8 cellular contexts compared by ENCODE assay signal in genomic region chr7:105691029-105691691, GRCh38.
DNase-seq lines count a peak whose midpoint lies in the region; ATAC-seq and TF ChIP-seq lines count a peak whose summit lies in the region.

No MANE protein-coding gene starts in this region.

- no peaks in the 10 kb centered on the region for H3K4me1 ChIP-seq in RWPE2 (ENCODE audit: insufficient read depth, poor library complexity, severe bottlenecking)
- H3K4me1 ChIP-seq in upper lobe of left lung: peaks cover 4 to 16% (median 10%) of the 10 kb centered on the region in 4 donors

- ATAC-seq in GM21447 (IDR thresholded peaks at IDR 0.05; ENCODE audit: unreplicated experiment): peak; percentile 53
- ATAC-seq in RWPE2 (ENCODE audit: low read depth): peak; percentile 36; the same call in 1 of the 3 replicates
- ATAC-seq in memory B cell (ENCODE audit: low read depth): peak; percentile 35
- peak in 1 of 2 donors; percentile 51 for ATAC-seq in upper lobe of left lung (ENCODE audit: low FRiP score in 2 of 2)

- peak overlapping the region; percentile 97 for H3K4me3 Mint-ChIP-seq in memory B cell

- H3K27ac ChIP-seq in RWPE2 (ENCODE audit: poor library complexity, severe bottlenecking): no peak overlapping the region
- H3K27ac ChIP-seq in caudate nucleus (ENCODE audit: low read depth, low read length): peak overlapping the region; percentile 53
- H3K27ac ChIP-seq in upper lobe of left lung: peak overlapping the region; percentile 64 to 79 (median 70)

- 4 to 5% methylated on average over 18 of the region's 18 CpGs for WGBS in upper lobe of left lung, 2 donors

- no peak for TF ChIP-seq CTCF in RWPE2 (IDR thresholded peaks at IDR 0.05; ENCODE audit: poor library complexity, severe bottlenecking)
- TF ChIP-seq CTCF in upper lobe of left lung (IDR thresholded peaks at IDR 0.05): no peak

- no peak for TF ChIP-seq POLR2A in upper lobe of left lung (IDR thresholded peaks at IDR 0.05)

- peak; percentile 64 for DNase-seq in AG08395 (ENCODE audit: low spot score)
- no peak for DNase-seq in RWPE2 (ENCODE audit: low spot score)
- no peak for DNase-seq in caudate nucleus (lab: John Stamatoyannopoulos, UW)
- DNase-seq in memory B cell (ENCODE audit: low spot score in 2 of 2): peak; percentile 20 to 34
- DNase-seq in upper lobe of left lung: peak in 1 of 2 donors; percentile 29
- no peak for DNase-seq in NCI-H2107 (lab: John Stamatoyannopoulos, UW)
- no peak for DNase-seq in putamen (ENCODE audit: low spot score)

- no peaks in the 10 kb centered on the region for H3K27me3 Mint-ChIP-seq in memory B cell

- H3K27me3 ChIP-seq in RWPE2 (ENCODE audit: insufficient read depth, poor library complexity, severe bottlenecking) (no peaks in the 10 kb centered on the region), upper lobe of left lung (no peaks in the 10 kb centered on the region)

- no peak for TF ChIP-seq EP300 in upper lobe of left lung (IDR thresholded peaks at IDR 0.05)

- peaks cover 34% of the 10 kb centered on the region for H3K4me1 Mint-ChIP-seq in memory B cell

- no peaks in the 10 kb centered on the region for H3K36me3 Mint-ChIP-seq in memory B cell

- peak overlapping the region; percentile 27 for H3K4me3 ChIP-seq in RWPE2 (ENCODE audit: severe bottlenecking)
- H3K4me3 ChIP-seq in upper lobe of left lung: peak overlapping the region; percentile 31 to 61 (median 50)

- H3K36me3 ChIP-seq in RWPE2 (ENCODE audit: low read depth) (no peaks in the 10 kb centered on the region), upper lobe of left lung (no peaks in the 10 kb centered on the region)

- H3K9me3 ChIP-seq in RWPE2 (ENCODE audit: severe bottlenecking) (no peaks in the 10 kb centered on the region), upper lobe of left lung (no peaks in the 10 kb centered on the region)

- no peaks in the 10 kb centered on the region for H3K9me3 Mint-ChIP-seq in memory B cell

- peak overlapping the region; percentile 98 for H3K27ac Mint-ChIP-seq in memory B cell

Comparison
In these comparisons a context has a peak if more than half of its experiments do, and no peak if none do; other contexts are left out.
1. DNase-seq: peak in AG08395 (single experiment) and memory B cell (2 of 2); none in RWPE2 (single experiment), caudate nucleus (0 of 61), NCI-H2107 (single experiment) and putamen (single experiment).